ENCODE assay signal across 22 cellular contexts in the genomic region with DNA sequence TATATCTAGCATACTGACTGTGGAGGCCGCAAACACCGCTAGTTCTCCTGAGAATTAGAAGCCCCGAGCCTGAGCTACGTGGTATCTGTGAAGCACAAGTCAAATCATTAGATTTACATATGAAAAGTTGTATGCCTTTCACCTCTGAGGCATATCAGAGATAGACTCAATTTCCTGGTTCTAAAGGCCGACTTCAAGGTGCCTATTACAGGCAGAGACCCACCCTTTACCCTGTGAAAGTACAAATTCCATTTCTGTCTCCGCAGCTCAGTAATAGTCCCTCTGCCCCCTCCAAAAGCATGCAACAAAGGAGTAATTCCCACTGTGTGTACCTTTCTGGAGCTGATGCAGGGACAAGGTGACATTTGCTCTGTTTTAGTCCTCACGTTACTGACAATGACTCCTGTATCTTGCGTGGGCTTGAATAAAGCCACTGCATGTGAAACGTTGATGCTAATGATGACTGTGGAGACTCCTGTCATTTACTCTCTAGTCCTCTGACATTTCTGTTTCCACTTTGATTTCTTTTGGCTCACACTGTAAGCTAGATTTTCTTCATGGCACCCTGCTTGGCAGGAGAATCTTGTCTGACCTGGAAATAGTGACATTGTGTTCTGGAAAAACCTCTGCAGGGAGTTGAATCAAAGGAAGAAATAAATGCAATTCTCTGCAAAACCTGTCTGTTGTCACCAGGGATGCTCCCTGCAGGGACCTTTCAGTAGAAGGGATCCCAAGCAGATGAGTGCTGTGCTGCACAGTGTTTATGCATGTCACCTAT.
"Had no signal": no experiment of that assay in that cellular context is flagged by ENCODE, and none has a peak within 500 bp of the region (broad histone marks: within the 10 kb centered on the region; RNA-seq: fewer than 3 reads in every experiment).

No MANE protein-coding gene starts in this region.

- H3K4me2 ChIP-seq: smooth muscle cell had no signal

- H3K9me3 ChIP-seq: left ventricle myocardium inferior, pancreas, thoracic aorta, upper lobe of left lung had no signal

- H3K4me1 ChIP-seq: left ventricle myocardium inferior, upper lobe of left lung had no signal

- H3K27me3 ChIP-seq: cardiac muscle cell, pancreas, upper lobe of left lung had no signal

- H3K36me3 ChIP-seq: cardiac muscle cell, left ventricle myocardium inferior, pancreas, thoracic aorta, upper lobe of left lung had no signal

- DNase-seq: activated CD4-positive, alpha-beta memory T cell treated with anti-CD3 and anti-CD28 coated beads for 36 hours; activated CD4-positive, alpha-beta T cell treated with anti-CD3 and anti-CD28 coated beads for 4 hours; activated CD4-positive, CD25-positive, alpha-beta regulatory T cell; activated effector memory CD4-positive, alpha-beta T cell treated with anti-CD3 and anti-CD28 coated beads, Interleukin-2, amount 50 U/mL, for 16 hours; activated naive CD4-positive, alpha-beta T cell treated with anti-CD3 and anti-CD28 coated beads, Interleukin-2, amount 50 U/mL, for 16 hours; activated naive CD8-positive, alpha-beta T cell treated with anti-CD3 and anti-CD28 coated beads, Interleukin-2, amount 50 U/mL, for 24 hours; effector memory CD4-positive, alpha-beta T cell; foreskin melanocyte; kidney glomerular epithelial cell; left ventricle myocardium inferior; naive thymus-derived CD8-positive, alpha-beta T cell; pancreas; stimulated activated CD4-positive, alpha-beta T cell treated with anti-CD3 and anti-CD28 coated beads, Interleukin-15, amount 100 ng/mL, for 24 hours; SW 1271; T-helper 17 cell; upper lobe of left lung had no signal

- H3K4me3 ChIP-seq: cardiac muscle cell, left ventricle myocardium inferior, pancreas, smooth muscle cell, thoracic aorta, upper lobe of left lung had no signal

- ATAC-seq: activated naive CD8-positive, alpha-beta T cell treated with anti-CD3 and anti-CD28 coated beads, Interleukin-2, amount 50 U/mL, for 24 hours; esophagus mucosa; naive thymus-derived CD8-positive, alpha-beta T cell; pancreas; sciatic nerve; stimulated activated memory B cell treated with anti-CD40 and anti-IgM and Interleukin-4, amounts not matched to agents 10 μg/mL and 1 μg/mL and 100 μg/mL, for 72 hours; T-helper 17 cell had no signal

- H3K27ac ChIP-seq: cardiac muscle cell, left ventricle myocardium inferior, pancreas, thoracic aorta, upper lobe of left lung had no signal
